ENCODE assay signal across 8 cellular contexts in genomic region chr17:7561028-7561575, GRCh38. TPM values are rescaled to one million over a fixed set of nuclear protein-coding genes. Genes with fewer than 3 reads are reported as not detected.
DNase-seq lines count a peak whose midpoint lies in the region; ATAC-seq, FAIRE-seq and TF ChIP-seq lines count a peak whose summit lies in the region.

No MANE protein-coding gene starts in this region.

- no peaks in the 10 kb centered on the region for H4K20me1 ChIP-seq in keratinocyte (ENCODE audit: control insufficient read depth, extremely low read depth, insufficient read depth, low read length)

- H3K4me2 ChIP-seq in keratinocyte (ENCODE audit: control insufficient read depth, extremely low read depth, insufficient read depth, low read depth, low read length) = peak overlapping the region; percentile 99

- H3K27ac ChIP-seq in keratinocyte (ENCODE audit: control insufficient read depth, insufficient read depth, low read length) = peak overlapping the region; percentile 91

- H3K9me1 ChIP-seq in keratinocyte (ENCODE audit: control insufficient read depth, extremely low read depth, insufficient read depth, low read length) = no peaks in the 10 kb centered on the region

- dilution Hi-C loops in keratinocyte (cut with MboI; ENCODE audit: extremely low pct_ligation_motif_present, low sequenced_read_pairs) = no loop called here

- H2AFZ ChIP-seq in keratinocyte (ENCODE audit: control insufficient read depth, low read length) = peak overlapping the region; percentile 85

- no peaks in the 10 kb centered on the region for H3K27me3 ChIP-seq in keratinocyte (ENCODE audit: control insufficient read depth, extremely low read depth, insufficient read depth, low read length)

- peaks cover 42% of the 10 kb centered on the region for H3K4me1 ChIP-seq in keratinocyte (ENCODE audit: control insufficient read depth, extremely low read depth, insufficient read depth, low read length)

- FAIRE-seq in keratinocyte (lab: Jason Lieb, UNC) = peak; percentile 90

- H3K36me3 ChIP-seq in keratinocyte (ENCODE audit: control insufficient read depth in 2 of 2, extremely low read depth in 1 of 2, insufficient read depth in 2 of 2, low read length in 2 of 2) = peaks cover 8 to 24% of the 10 kb centered on the region in 2 experiments

- peak; percentile 54 for ATAC-seq in HG03064 (IDR thresholded peaks at IDR 0.05; ENCODE audit: low read depth, unreplicated experiment)
- peak; percentile 69 to 73 for ATAC-seq in activated CD4-positive, CD25-positive, alpha-beta regulatory T cell treated with anti-CD3 and anti-CD28 coated beads, Interleukin-2, amount 50 U/mL, for 24 hours

- H3K9ac ChIP-seq in keratinocyte (ENCODE audit: control insufficient read depth, extremely low read depth, insufficient read depth, low read length) = peak overlapping the region; percentile 86

- peak overlapping the region; percentile 75 to 86 (median 86) for H3K4me3 ChIP-seq in keratinocyte (ENCODE audit: control insufficient read depth in 2 of 3, extremely low read depth in 1 of 3, insufficient read depth in 2 of 3, low read depth in 1 of 3, low read length in 3 of 3)

- DNase-seq in NCI-H524 (lab: John Stamatoyannopoulos, UW) (peak; percentile 5 to 57), NCI-H524 treated with DMSO at 0.1 percent for 48 hours (lab: John Stamatoyannopoulos, UW) (no peak), NCI-H2227 (lab: John Stamatoyannopoulos, UW; ENCODE audit: unreplicated experiment) (peak; percentile 86), keratinocyte (ENCODE audit: low read depth, low spot score) (no peak)
- peak; percentile 81 for DNase-seq in central memory CD4-positive, alpha-beta T cell
- peak; percentile 73 to 77 for DNase-seq in stimulated activated CD4-positive, alpha-beta T cell treated with anti-CD3 and anti-CD28 coated beads, Interleukin-15, amount 100 ng/mL, for 1 hour (ENCODE audit: low read depth in 1 of 2, low spot score in 1 of 2)

- TF ChIP-seq CTCF in keratinocyte (optimal IDR thresholded peaks at IDR 0.05 in 1 of 3, IDR thresholded peaks at IDR 0.05 in 1 of 3, conservative IDR thresholded peaks at IDR 0.05 in 1 of 3; ENCODE audit: extremely low read depth in 1 of 3, insufficient read depth in 2 of 3, low read length in 3 of 3) = peak; percentile 76 to 96 (median 92)

- peaks cover 39% of the 10 kb centered on the region for H3K79me2 ChIP-seq in keratinocyte (ENCODE audit: control insufficient read depth, insufficient read depth, low read length)

- H3K9me3 ChIP-seq in keratinocyte (ENCODE audit: control insufficient read depth, low read depth, low read length) = no peaks in the 10 kb centered on the region

RNA-seq across cellular contexts. Expression of gene SENP3, which starts 0.6 kb away (rescaled TPM):
- polyA plus RNA-seq in keratinocyte = 98.9 to 110 TPM (median 99.1 TPM) in 3 replicates
- polyA plus RNA-seq in keratinocyte (2011; ENCODE audit: low read depth) = 15.9 TPM
- polyA plus RNA-seq in keratinocyte (2011; cell fraction: cytosol; rRNA removed) = 90.1 and 106 TPM in 2 replicates
- polyA plus RNA-seq in keratinocyte (2011; cell fraction: nucleus; rRNA removed) = 72.1 TPM in 2 replicates
- 37.4 and 53.9 TPM in 2 replicates for polyA plus RNA-seq in keratinocyte (2012; ENCODE audit: low replicate concordance)
- polyA minus RNA-seq in keratinocyte = 85.2 to 96.9 TPM (median 89.1 TPM) in 3 replicates
- 71.0 TPM for polyA minus RNA-seq in keratinocyte (2011; cell fraction: cytosol; rRNA and poly(A)+ RNA removed)
- 19.2 and 31.1 TPM in 2 replicates for polyA minus RNA-seq in keratinocyte (2011; cell fraction: nucleus; rRNA and poly(A)+ RNA removed)

RNA-seq across cellular contexts. Expression of gene TNFSF13, which starts 2.6 kb away (rescaled TPM):
- 2.4 to 5.7 TPM (median 3.9 TPM) in 3 replicates for polyA plus RNA-seq in keratinocyte
- polyA plus RNA-seq in keratinocyte (2011; ENCODE audit: low read depth) = 0.65 TPM
- 3.8 and 4.2 TPM in 2 replicates for polyA plus RNA-seq in keratinocyte (2011; cell fraction: cytosol; rRNA removed)
- polyA plus RNA-seq in keratinocyte (2011; cell fraction: nucleus; rRNA removed) = 6.0 and 6.1 TPM in 2 replicates
- polyA plus RNA-seq in keratinocyte (2012; ENCODE audit: low replicate concordance) = 3.6 and 6.1 TPM in 2 replicates
- 1.8 to 3.0 TPM (median 2.2 TPM) in 3 replicates for polyA minus RNA-seq in keratinocyte
- 2.1 TPM for polyA minus RNA-seq in keratinocyte (2011; cell fraction: cytosol; rRNA and poly(A)+ RNA removed)
- polyA minus RNA-seq in keratinocyte (2011; cell fraction: nucleus; rRNA and poly(A)+ RNA removed) = 2.2 and 3.6 TPM in 2 replicates

RNA-seq across cellular contexts. Expression of gene TNFSF12, which starts 12.2 kb away (rescaled TPM):
- 0.39 to 1.5 TPM (median 1.0 TPM) in 3 replicates for polyA plus RNA-seq in keratinocyte
- 0.86 TPM for polyA plus RNA-seq in keratinocyte (2011; ENCODE audit: low read depth)
- polyA plus RNA-seq in keratinocyte (2011; cell fraction: cytosol; rRNA removed) = 0.46 and 1.9 TPM in 2 replicates
- polyA plus RNA-seq in keratinocyte (2011; cell fraction: nucleus; rRNA removed) = 0.95 and 1.2 TPM in 2 replicates
- 1.6 TPM in 2 replicates for polyA plus RNA-seq in keratinocyte (2012; ENCODE audit: low replicate concordance)
- 1.2 to 2.0 TPM in 2 of 3 replicates, not detected in the other for polyA minus RNA-seq in keratinocyte
- not detected for polyA minus RNA-seq in keratinocyte (2011; cell fraction: cytosol; rRNA and poly(A)+ RNA removed)
- polyA minus RNA-seq in keratinocyte (2011; cell fraction: nucleus; rRNA and poly(A)+ RNA removed) = not detected in 2 replicates

RNA-seq across cellular contexts. Expression of gene CD68, which starts 18.3 kb away (rescaled TPM):
- 12.2 to 26.6 TPM (median 14.0 TPM) in 3 replicates for polyA plus RNA-seq in keratinocyte
- 17.3 TPM for polyA plus RNA-seq in keratinocyte (2011; ENCODE audit: low read depth)
- polyA plus RNA-seq in keratinocyte (2011; cell fraction: cytosol; rRNA removed) = 8.8 and 11.4 TPM in 2 replicates
- 2.3 and 4.7 TPM in 2 replicates for polyA plus RNA-seq in keratinocyte (2011; cell fraction: nucleus; rRNA removed)
- polyA plus RNA-seq in keratinocyte (2012; ENCODE audit: low replicate concordance) = 7.8 and 37.6 TPM in 2 replicates
- 9.5 to 21.7 TPM (median 16.4 TPM) in 3 replicates for polyA minus RNA-seq in keratinocyte
- 4.0 TPM for polyA minus RNA-seq in keratinocyte (2011; cell fraction: cytosol; rRNA and poly(A)+ RNA removed)
- 1.9 and 2.1 TPM in 2 replicates for polyA minus RNA-seq in keratinocyte (2011; cell fraction: nucleus; rRNA and poly(A)+ RNA removed)

RNA-seq across cellular contexts. Expression of gene MPDU1, which starts 22.6 kb away (rescaled TPM):
- polyA plus RNA-seq in keratinocyte = 57.8 to 71.5 TPM (median 63.0 TPM) in 3 replicates
- 4.6 TPM for polyA plus RNA-seq in keratinocyte (2011; ENCODE audit: low read depth)
- polyA plus RNA-seq in keratinocyte (2011; cell fraction: cytosol; rRNA removed) = 34.9 and 50.7 TPM in 2 replicates
- polyA plus RNA-seq in keratinocyte (2011; cell fraction: nucleus; rRNA removed) = 59.1 and 75.4 TPM in 2 replicates
- 32.9 and 34.3 TPM in 2 replicates for polyA plus RNA-seq in keratinocyte (2012; ENCODE audit: low replicate concordance)
- polyA minus RNA-seq in keratinocyte = 56.7 to 87.7 TPM (median 77.3 TPM) in 3 replicates
- polyA minus RNA-seq in keratinocyte (2011; cell fraction: cytosol; rRNA and poly(A)+ RNA removed) = 35.3 TPM
- 21.5 and 22.4 TPM in 2 replicates for polyA minus RNA-seq in keratinocyte (2011; cell fraction: nucleus; rRNA and poly(A)+ RNA removed)

Comparison
In these comparisons a context has a peak if more than half of its experiments do, and no peak if none do; other contexts are left out.
1. DNase-seq: peak in NCI-H524 (2 of 2), NCI-H2227 (single experiment), central memory CD4-positive, alpha-beta T cell (single experiment) and stimulated activated CD4-positive, alpha-beta T cell treated with anti-CD3 and anti-CD28 coated beads, Interleukin-15, amount 100 ng/mL, for 1 hour (2 of 2); none in NCI-H524 treated with DMSO at 0.1 percent for 48 hours (single experiment) and keratinocyte (single experiment).